2 cellular contexts compared by ENCODE assay signal in the genomic region with DNA sequence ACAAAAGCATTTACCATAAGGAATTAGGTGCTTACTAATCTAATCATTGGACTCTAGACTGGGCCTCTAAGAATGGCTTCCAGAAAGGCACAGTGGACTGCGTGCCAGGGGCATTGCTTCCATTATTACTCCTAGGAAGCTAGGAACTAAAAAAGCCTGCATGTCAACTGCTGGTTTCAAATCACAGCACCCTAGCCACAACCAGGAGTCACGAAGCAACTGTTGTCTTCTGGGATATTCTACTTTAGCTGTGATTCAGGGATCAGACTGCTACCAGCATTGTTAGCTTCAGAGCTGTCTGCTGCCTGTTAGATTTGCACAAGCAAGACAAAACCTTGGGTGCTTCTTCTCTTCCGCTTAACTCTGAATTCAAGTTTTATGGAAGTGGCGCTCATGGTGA.
TF ChIP-seq lines count a peak whose summit lies in the region.

No MANE protein-coding gene starts in this region.

TF ChIP-seq in IMR-90, 13 proteins besides CTCF, POLR2A, EP300 and RAD21:
- TF ChIP-seq RCOR1 (IDR thresholded peaks at IDR 0.05; ENCODE audit: insufficient replicate concordance, low read length) (no peak), CHD1 (IDR thresholded peaks at IDR 0.05; ENCODE audit: low read depth, low read length) (no peak), MXI1 (IDR thresholded peaks at IDR 0.05; ENCODE audit: borderline replicate concordance, low read depth, low read length) (no peak), SMC3 (IDR thresholded peaks at IDR 0.05; ENCODE audit: low read depth, low read length) (no peak), CEBPB (IDR thresholded peaks at IDR 0.05; ENCODE audit: low read depth, low read length) (no peak), FOS (IDR thresholded peaks at IDR 0.05; ENCODE audit: low read depth, low read length) (no peak), NFE2L2 (IDR thresholded peaks at IDR 0.05; ENCODE audit: low read depth, low read length) (no peak), BHLHE40 (IDR thresholded peaks at IDR 0.05; ENCODE audit: low read depth, low read length) (no peak), MAZ (IDR thresholded peaks at IDR 0.05; ENCODE audit: borderline replicate concordance, low read depth, low read length) (no peak)
- TF ChIP-seq, protein P1, sequence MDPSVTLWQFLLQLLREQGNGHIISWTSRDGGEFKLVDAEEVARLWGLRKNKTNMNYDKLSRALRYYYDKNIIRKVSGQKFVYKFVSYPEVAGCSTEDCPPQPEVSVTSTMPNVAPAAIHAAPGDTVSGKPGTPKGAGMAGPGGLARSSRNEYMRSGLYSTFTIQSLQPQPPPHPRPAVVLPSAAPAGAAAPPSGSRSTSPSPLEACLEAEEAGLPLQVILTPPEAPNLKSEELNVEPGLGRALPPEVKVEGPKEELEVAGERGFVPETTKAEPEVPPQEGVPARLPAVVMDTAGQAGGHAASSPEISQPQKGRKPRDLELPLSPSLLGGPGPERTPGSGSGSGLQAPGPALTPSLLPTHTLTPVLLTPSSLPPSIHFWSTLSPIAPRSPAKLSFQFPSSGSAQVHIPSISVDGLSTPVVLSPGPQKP (IDR thresholded peaks at IDR 0.05; ENCODE audit: borderline replicate concordance, low read depth, low read length) = no peak
- TF ChIP-seq, protein P2, sequence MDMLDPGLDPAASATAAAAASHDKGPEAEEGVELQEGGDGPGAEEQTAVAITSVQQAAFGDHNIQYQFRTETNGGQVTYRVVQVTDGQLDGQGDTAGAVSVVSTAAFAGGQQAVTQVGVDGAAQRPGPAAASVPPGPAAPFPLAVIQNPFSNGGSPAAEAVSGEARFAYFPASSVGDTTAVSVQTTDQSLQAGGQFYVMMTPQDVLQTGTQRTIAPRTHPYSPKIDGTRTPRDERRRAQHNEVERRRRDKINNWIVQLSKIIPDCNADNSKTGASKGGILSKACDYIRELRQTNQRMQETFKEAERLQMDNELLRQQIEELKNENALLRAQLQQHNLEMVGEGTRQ (IDR thresholded peaks at IDR 0.05; ENCODE audit: low read depth, low read length) = no peak

TF ChIP-seq in H1, 55 proteins besides CTCF, POLR2A, EP300 and RAD21:
- TF ChIP-seq TAF7 (optimal IDR thresholded peaks at IDR 0.05; ENCODE audit: borderline replicate concordance, low read depth, low read length) (no peak), TCF12 (IDR thresholded peaks at IDR 0.05; ENCODE audit: low read depth, low read length) (no peak), SRF (IDR thresholded peaks at IDR 0.05; ENCODE audit: low read depth, low read length) (no peak), MAFK (IDR thresholded peaks at IDR 0.05; ENCODE audit: low read depth, low read length) (no peak), POU5F1 (IDR thresholded peaks at IDR 0.05; ENCODE audit: low read depth, low read length) (no peak), SIRT6 (IDR thresholded peaks at IDR 0.05; ENCODE audit: low read length) (no peak), CHD1 (IDR thresholded peaks at IDR 0.05; ENCODE audit: low read depth, low read length) (no peak), GTF2F1 (IDR thresholded peaks at IDR 0.05; ENCODE audit: borderline replicate concordance, low read depth, low read length) (no peak), EGR1 (IDR thresholded peaks at IDR 0.05; ENCODE audit: borderline replicate concordance, low read depth, low read length) (no peak), KDM5A (IDR thresholded peaks at IDR 0.05; ENCODE audit: low read length) (no peak), RNF2 (IDR thresholded peaks at IDR 0.05; ENCODE audit: borderline replicate concordance, low read depth, low read length, missing control alignments, poor library complexity, severe bottlenecking) (no peak), NANOG (IDR thresholded peaks at IDR 0.05; ENCODE audit: insufficient read depth, low read depth, low read length, poor library complexity, severe bottlenecking) (no peak), EZH2 (IDR thresholded peaks at IDR 0.05; ENCODE audit: low read depth, low read length, severe bottlenecking) (no peak), SIX5 (IDR thresholded peaks at IDR 0.05; ENCODE audit: low read depth, low read length) (no peak), TAF1 (IDR thresholded peaks at IDR 0.05; ENCODE audit: low read depth, low read length) (no peak), TEAD4 (IDR thresholded peaks at IDR 0.05; ENCODE audit: low read depth, low read length) (no peak), JUND (IDR thresholded peaks at IDR 0.05; ENCODE audit: low read length) (no peak)
- TF ChIP-seq, protein P3, sequence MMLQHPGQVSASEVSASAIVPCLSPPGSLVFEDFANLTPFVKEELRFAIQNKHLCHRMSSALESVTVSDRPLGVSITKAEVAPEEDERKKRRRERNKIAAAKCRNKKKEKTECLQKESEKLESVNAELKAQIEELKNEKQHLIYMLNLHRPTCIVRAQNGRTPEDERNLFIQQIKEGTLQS (IDR thresholded peaks at IDR 0.05; ENCODE audit: insufficient read depth, low read depth, low read length) = no peak
- TF ChIP-seq, protein P4, sequence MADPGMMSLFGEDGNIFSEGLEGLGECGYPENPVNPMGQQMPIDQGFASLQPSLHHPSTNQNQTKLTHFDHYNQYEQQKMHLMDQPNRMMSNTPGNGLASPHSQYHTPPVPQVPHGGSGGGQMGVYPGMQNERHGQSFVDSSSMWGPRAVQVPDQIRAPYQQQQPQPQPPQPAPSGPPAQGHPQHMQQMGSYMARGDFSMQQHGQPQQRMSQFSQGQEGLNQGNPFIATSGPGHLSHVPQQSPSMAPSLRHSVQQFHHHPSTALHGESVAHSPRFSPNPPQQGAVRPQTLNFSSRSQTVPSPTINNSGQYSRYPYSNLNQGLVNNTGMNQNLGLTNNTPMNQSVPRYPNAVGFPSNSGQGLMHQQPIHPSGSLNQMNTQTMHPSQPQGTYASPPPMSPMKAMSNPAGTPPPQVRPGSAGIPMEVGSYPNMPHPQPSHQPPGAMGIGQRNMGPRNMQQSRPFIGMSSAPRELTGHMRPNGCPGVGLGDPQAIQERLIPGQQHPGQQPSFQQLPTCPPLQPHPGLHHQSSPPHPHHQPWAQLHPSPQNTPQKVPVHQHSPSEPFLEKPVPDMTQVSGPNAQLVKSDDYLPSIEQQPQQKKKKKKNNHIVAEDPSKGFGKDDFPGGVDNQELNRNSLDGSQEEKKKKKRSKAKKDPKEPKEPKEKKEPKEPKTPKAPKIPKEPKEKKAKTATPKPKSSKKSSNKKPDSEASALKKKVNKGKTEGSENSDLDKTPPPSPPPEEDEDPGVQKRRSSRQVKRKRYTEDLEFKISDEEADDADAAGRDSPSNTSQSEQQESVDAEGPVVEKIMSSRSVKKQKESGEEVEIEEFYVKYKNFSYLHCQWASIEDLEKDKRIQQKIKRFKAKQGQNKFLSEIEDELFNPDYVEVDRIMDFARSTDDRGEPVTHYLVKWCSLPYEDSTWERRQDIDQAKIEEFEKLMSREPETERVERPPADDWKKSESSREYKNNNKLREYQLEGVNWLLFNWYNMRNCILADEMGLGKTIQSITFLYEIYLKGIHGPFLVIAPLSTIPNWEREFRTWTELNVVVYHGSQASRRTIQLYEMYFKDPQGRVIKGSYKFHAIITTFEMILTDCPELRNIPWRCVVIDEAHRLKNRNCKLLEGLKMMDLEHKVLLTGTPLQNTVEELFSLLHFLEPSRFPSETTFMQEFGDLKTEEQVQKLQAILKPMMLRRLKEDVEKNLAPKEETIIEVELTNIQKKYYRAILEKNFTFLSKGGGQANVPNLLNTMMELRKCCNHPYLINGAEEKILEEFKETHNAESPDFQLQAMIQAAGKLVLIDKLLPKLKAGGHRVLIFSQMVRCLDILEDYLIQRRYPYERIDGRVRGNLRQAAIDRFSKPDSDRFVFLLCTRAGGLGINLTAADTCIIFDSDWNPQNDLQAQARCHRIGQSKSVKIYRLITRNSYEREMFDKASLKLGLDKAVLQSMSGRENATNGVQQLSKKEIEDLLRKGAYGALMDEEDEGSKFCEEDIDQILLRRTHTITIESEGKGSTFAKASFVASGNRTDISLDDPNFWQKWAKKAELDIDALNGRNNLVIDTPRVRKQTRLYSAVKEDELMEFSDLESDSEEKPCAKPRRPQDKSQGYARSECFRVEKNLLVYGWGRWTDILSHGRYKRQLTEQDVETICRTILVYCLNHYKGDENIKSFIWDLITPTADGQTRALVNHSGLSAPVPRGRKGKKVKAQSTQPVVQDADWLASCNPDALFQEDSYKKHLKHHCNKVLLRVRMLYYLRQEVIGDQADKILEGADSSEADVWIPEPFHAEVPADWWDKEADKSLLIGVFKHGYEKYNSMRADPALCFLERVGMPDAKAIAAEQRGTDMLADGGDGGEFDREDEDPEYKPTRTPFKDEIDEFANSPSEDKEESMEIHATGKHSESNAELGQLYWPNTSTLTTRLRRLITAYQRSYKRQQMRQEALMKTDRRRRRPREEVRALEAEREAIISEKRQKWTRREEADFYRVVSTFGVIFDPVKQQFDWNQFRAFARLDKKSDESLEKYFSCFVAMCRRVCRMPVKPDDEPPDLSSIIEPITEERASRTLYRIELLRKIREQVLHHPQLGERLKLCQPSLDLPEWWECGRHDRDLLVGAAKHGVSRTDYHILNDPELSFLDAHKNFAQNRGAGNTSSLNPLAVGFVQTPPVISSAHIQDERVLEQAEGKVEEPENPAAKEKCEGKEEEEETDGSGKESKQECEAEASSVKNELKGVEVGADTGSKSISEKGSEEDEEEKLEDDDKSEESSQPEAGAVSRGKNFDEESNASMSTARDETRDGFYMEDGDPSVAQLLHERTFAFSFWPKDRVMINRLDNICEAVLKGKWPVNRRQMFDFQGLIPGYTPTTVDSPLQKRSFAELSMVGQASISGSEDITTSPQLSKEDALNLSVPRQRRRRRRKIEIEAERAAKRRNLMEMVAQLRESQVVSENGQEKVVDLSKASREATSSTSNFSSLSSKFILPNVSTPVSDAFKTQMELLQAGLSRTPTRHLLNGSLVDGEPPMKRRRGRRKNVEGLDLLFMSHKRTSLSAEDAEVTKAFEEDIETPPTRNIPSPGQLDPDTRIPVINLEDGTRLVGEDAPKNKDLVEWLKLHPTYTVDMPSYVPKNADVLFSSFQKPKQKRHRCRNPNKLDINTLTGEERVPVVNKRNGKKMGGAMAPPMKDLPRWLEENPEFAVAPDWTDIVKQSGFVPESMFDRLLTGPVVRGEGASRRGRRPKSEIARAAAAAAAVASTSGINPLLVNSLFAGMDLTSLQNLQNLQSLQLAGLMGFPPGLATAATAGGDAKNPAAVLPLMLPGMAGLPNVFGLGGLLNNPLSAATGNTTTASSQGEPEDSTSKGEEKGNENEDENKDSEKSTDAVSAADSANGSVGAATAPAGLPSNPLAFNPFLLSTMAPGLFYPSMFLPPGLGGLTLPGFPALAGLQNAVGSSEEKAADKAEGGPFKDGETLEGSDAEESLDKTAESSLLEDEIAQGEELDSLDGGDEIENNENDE (IDR thresholded peaks at IDR 0.05; ENCODE audit: insufficient replicate concordance, low read length) = no peak
